8 cellular contexts compared by ENCODE assay signal in the genomic region with DNA sequence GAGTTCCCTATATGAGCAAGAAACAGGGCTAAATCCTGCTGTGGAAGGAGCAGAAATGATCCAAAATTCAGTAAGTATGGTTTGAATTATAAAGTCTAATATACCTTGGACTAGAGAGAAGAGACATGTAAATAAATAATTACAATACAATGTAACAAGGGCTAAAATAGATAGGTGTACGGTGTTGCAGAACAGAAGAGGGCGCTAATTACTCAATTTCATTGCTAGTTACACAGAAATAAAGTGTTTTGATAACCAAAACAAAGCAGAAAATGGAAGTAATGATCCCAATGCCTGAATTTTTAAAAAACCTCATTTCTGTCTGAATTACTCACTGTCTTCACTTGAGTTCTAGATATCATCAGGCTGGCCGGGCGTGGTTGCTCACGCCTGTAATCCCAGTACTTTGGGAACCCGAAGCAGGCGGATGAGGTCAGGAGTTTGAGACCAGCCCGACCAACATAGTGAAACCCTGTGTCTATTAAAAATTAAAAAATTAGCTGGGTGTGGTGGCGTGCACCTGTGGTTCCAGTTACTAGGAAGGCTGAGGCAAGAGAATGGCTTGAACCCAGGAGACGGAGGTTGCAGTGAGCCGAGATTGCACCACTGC. TPM values are rescaled to one million over a fixed set of nuclear protein-coding genes. Genes with fewer than 3 reads are reported as not detected.
DNase-seq lines count a peak whose midpoint lies in the region; ATAC-seq, FAIRE-seq and TF ChIP-seq lines count a peak whose summit lies in the region.

No MANE protein-coding gene starts in this region.

- in situ Hi-C loops in G401 (cut with HindIII; ENCODE audit: low sequenced_read_pairs): no loop called here

- no peaks in the 10 kb centered on the region for H3K27me3 Mint-ChIP-seq in activated naive CD8-positive, alpha-beta T cell treated with anti-CD3 and anti-CD28 coated beads, Interleukin-2, amount 50 U/mL, for 24 hours

- POLR2A ChIA-PET in RWPE1 (lab: Yijun Ruan, JAX; ENCODE audit: low non-redundant PET): no interaction called here

- no peaks in the 10 kb centered on the region for H3K9me3 Mint-ChIP-seq in activated naive CD8-positive, alpha-beta T cell treated with anti-CD3 and anti-CD28 coated beads, Interleukin-2, amount 50 U/mL, for 24 hours

- no peaks in the 10 kb centered on the region for H3K4me1 Mint-ChIP-seq in activated naive CD8-positive, alpha-beta T cell treated with anti-CD3 and anti-CD28 coated beads, Interleukin-2, amount 50 U/mL, for 24 hours

- no peak overlapping the region for H3K27ac ChIP-seq in RWPE1

- no peak for ATAC-seq in HG02870 (IDR thresholded peaks at IDR 0.05; ENCODE audit: unreplicated experiment)
- no peak for ATAC-seq in activated naive CD8-positive, alpha-beta T cell treated with anti-CD3 and anti-CD28 coated beads, Interleukin-2, amount 50 U/mL, for 24 hours

- no peak for FAIRE-seq in HTR-8/SVneo (lab: Jason Lieb, UNC)

- no peak overlapping the region for H3K4me3 Mint-ChIP-seq in activated naive CD8-positive, alpha-beta T cell treated with anti-CD3 and anti-CD28 coated beads, Interleukin-2, amount 50 U/mL, for 24 hours

- H3K27ac Mint-ChIP-seq in activated naive CD8-positive, alpha-beta T cell treated with anti-CD3 and anti-CD28 coated beads, Interleukin-2, amount 50 U/mL, for 24 hours: no peak overlapping the region

- peak; percentile 45 for TF ChIP-seq CTCF in RWPE1 (conservative IDR thresholded peaks at IDR 0.05; ENCODE audit: low read depth)

- peak; percentile 46 for DNase-seq in NCI-H2171 treated with DMSO at 0.1 percent for 48 hours (lab: John Stamatoyannopoulos, UW)
- DNase-seq in NCI-H2171 (lab: John Stamatoyannopoulos, UW): no peak
- peak; percentile 39 for DNase-seq in HTR-8/SVneo (ENCODE audit: insufficient read length, low spot score)
- peak; percentile 23 for DNase-seq in RWPE1 (ENCODE audit: low spot score)
- DNase-seq in iris pigment epithelial cell (ENCODE audit: low read depth): peak; percentile 49
- no peak for DNase-seq in G401 (ENCODE audit: low spot score)
- no peak for DNase-seq in activated naive CD8-positive, alpha-beta T cell treated with anti-CD3 and anti-CD28 coated beads, Interleukin-2, amount 50 U/mL, for 24 hours

- CTCF ChIA-PET in RWPE1 (lab: Yijun Ruan, JAX): no interaction called here

- no peaks in the 10 kb centered on the region for H3K36me3 Mint-ChIP-seq in activated naive CD8-positive, alpha-beta T cell treated with anti-CD3 and anti-CD28 coated beads, Interleukin-2, amount 50 U/mL, for 24 hours (ENCODE audit: low read depth)

RNA-seq across cellular contexts. Expression of a gene that starts 8.3 kb away (rescaled TPM):
- total RNA-seq in G401 (2014; rRNA removed; shearing (Covaris generic)): 12.8 and 14.8 TPM in 2 replicates

RNA-seq across cellular contexts. Expression of a gene that starts 52.9 kb away (rescaled TPM):
- 1.6 and 1.8 TPM in 2 replicates for total RNA-seq in G401 (2014; rRNA removed; shearing (Covaris generic))

Comparison
In these comparisons a context has a peak if more than half of its experiments do, and no peak if none do; other contexts are left out.
1. DNase-seq: peak in NCI-H2171 treated with DMSO at 0.1 percent for 48 hours (single experiment), HTR-8/SVneo (single experiment), RWPE1 (single experiment) and iris pigment epithelial cell (single experiment); none in NCI-H2171 (single experiment), G401 (single experiment) and activated naive CD8-positive, alpha-beta T cell treated with anti-CD3 and anti-CD28 coated beads, Interleukin-2, amount 50 U/mL, for 24 hours (single experiment).